In the genomic region with DNA sequence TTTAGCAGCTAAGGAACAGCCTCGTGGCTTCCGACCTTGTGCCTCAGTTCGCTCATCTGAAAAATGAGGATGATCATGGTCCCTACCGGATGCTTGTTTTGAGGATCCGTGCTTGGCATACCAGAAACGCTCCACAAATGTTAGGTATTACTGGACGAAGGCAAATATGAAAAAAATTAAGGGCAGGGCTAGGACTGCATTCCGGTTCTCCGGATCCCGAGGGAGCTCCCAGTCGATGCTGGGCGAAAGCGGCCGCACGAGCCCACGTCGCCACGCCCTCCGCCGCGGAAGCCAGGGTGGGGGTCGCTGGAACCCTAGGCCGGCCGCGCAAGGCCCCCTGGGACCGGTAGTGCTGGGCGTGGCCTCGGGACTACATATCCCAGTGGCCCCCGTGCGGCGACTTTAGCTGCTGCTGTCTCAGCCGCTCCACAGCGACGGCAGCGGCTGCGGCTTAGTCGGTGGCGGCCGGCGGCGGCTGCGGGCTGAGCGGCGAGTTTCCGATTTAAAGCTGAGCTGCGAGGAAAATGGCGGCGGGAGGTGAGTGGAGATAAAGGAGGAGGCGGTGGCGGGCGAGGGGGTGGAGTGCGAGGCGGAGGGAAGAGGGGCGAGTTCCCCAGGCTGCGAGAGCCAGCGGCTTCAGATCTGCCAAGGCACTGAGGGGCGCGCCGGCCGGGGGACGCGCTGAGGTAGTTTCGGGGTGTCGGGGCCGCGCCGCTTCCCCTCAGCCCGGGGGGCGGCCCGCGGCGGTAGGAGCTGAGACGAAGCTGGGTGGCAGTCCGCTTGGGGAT, we compare ENCODE assay signal across 1 cellular context.
TF ChIP-seq lines count a peak whose summit lies in the region.

A gene (plus strand): TSS at position 405 of the 788 bp plus-strand sequence. CDS start 120,361 bp downstream, outside the sequence.

TF ChIP-seq in SK-N-SH, 30 proteins besides CTCF, POLR2A, EP300 and RAD21 (continued from another document):
- TF ChIP-seq, protein P1, sequence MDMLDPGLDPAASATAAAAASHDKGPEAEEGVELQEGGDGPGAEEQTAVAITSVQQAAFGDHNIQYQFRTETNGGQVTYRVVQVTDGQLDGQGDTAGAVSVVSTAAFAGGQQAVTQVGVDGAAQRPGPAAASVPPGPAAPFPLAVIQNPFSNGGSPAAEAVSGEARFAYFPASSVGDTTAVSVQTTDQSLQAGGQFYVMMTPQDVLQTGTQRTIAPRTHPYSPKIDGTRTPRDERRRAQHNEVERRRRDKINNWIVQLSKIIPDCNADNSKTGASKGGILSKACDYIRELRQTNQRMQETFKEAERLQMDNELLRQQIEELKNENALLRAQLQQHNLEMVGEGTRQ (IDR thresholded peaks at IDR 0.05; ENCODE audit: borderline replicate concordance, low read depth, low read length), result no peak
- TF ChIP-seq POLR2AphosphoS5 (IDR thresholded peaks at IDR 0.05; ENCODE audit: low read depth, low read length), result peak; percentile 95
- TF ChIP-seq, protein P2, sequence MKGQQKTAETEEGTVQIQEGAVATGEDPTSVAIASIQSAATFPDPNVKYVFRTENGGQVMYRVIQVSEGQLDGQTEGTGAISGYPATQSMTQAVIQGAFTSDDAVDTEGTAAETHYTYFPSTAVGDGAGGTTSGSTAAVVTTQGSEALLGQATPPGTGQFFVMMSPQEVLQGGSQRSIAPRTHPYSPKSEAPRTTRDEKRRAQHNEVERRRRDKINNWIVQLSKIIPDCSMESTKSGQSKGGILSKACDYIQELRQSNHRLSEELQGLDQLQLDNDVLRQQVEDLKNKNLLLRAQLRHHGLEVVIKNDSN (IDR thresholded peaks at IDR 0.05; ENCODE audit: borderline replicate concordance, low read depth), result 0 out of 2 replicates have a peak, but pooled peaks have one; percentile 9
- no peak for TF ChIP-seq FOXM1 (IDR thresholded peaks at IDR 0.05; ENCODE audit: low read depth)
- no peak for TF ChIP-seq FOSL2 (IDR thresholded peaks at IDR 0.05; ENCODE audit: borderline replicate concordance, low read depth)
- TF ChIP-seq MEF2A (IDR thresholded peaks at IDR 0.05; ENCODE audit: borderline replicate concordance, low read depth), result no peak
- TF ChIP-seq, protein P3, sequence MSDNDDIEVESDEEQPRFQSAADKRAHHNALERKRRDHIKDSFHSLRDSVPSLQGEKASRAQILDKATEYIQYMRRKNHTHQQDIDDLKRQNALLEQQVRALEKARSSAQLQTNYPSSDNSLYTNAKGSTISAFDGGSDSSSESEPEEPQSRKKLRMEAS (IDR thresholded peaks at IDR 0.05; ENCODE audit: low read depth), result peak; percentile 93
- no peak for TF ChIP-seq EZH2phosphoT487 (IDR thresholded peaks at IDR 0.05; ENCODE audit: borderline replicate concordance, low read depth)
- TF ChIP-seq GATA2 (CRISPR knock-in tag; IDR thresholded peaks at IDR 0.05), result no peak
- TF ChIP-seq, protein P4, sequence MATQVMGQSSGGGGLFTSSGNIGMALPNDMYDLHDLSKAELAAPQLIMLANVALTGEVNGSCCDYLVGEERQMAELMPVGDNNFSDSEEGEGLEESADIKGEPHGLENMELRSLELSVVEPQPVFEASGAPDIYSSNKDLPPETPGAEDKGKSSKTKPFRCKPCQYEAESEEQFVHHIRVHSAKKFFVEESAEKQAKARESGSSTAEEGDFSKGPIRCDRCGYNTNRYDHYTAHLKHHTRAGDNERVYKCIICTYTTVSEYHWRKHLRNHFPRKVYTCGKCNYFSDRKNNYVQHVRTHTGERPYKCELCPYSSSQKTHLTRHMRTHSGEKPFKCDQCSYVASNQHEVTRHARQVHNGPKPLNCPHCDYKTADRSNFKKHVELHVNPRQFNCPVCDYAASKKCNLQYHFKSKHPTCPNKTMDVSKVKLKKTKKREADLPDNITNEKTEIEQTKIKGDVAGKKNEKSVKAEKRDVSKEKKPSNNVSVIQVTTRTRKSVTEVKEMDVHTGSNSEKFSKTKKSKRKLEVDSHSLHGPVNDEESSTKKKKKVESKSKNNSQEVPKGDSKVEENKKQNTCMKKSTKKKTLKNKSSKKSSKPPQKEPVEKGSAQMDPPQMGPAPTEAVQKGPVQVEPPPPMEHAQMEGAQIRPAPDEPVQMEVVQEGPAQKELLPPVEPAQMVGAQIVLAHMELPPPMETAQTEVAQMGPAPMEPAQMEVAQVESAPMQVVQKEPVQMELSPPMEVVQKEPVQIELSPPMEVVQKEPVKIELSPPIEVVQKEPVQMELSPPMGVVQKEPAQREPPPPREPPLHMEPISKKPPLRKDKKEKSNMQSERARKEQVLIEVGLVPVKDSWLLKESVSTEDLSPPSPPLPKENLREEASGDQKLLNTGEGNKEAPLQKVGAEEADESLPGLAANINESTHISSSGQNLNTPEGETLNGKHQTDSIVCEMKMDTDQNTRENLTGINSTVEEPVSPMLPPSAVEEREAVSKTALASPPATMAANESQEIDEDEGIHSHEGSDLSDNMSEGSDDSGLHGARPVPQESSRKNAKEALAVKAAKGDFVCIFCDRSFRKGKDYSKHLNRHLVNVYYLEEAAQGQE (IDR thresholded peaks at IDR 0.05; ENCODE audit: low read depth, low read length), result no peak
- no peak for TF ChIP-seq RCOR1 (IDR thresholded peaks at IDR 0.05; ENCODE audit: low read length)
- TF ChIP-seq TAF1 (IDR thresholded peaks at IDR 0.05; ENCODE audit: borderline replicate concordance, low read depth, low read length), result peak; percentile 91
TF ChIP-seq in SK-N-SH: peak in this region for 13.
